31 cellular contexts compared by ENCODE assay signal in the genomic region with DNA sequence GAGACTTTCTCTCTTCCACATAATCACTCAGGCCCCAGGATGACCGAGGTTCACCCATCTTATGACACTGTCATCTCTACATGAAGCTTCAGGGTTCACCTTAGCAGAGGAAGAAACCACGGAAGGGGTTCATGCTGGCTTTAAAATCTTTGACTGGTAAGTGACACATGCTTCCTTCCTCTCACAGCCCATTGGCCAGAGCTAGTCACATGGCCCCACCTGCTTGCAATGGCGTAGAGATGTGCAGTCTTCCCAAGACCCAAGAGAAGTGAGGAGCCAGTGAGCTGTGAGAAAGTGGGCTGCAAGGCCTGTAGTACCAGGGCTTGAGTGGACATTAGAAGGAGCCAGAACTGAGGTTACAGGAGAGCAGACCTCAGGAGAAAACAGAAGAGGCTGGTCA.
"Had no signal": no experiment of that assay in that cellular context is flagged by ENCODE, and none has a peak within 500 bp of the region (broad histone marks: within the 10 kb centered on the region; RNA-seq: fewer than 3 reads in every experiment).

No MANE protein-coding gene starts in this region.

- H3K9me3 Mint-ChIP-seq: natural killer cell, nephron had no signal

- H3K27ac Mint-ChIP-seq: naive thymus-derived CD4-positive, alpha-beta T cell; natural killer cell; nephron; progenitor cell of endocrine pancreas; stimulated activated memory B cell treated with anti-CD40 and anti-IgM and Interleukin-4, amounts not matched to agents 10 μg/mL and 1 μg/mL and 100 μg/mL, for 72 hours; stimulated activated naive CD8-positive, alpha-beta T cell treated with anti-CD3 and anti-CD28 coated beads, Interleukin-15, amount 100 ng/mL, for 72 hours had no signal

- H3K9me3 ChIP-seq: ovary, psoas muscle, spleen, suprapubic skin, testis, tibial artery, upper lobe of right lung, vagina had no signal

- H3K36me3 ChIP-seq: neural progenitor cell, ovary, spleen, suprapubic skin, tibial artery, upper lobe of right lung, vagina had no signal

- H3K27me3 ChIP-seq: neural progenitor cell, ovary, spleen, suprapubic skin, testis, tibial artery, upper lobe of right lung, vagina had no signal

- H3K36me3 Mint-ChIP-seq: natural killer cell; neural progenitor cell; stimulated activated memory B cell treated with anti-CD40 and anti-IgM and Interleukin-4, amounts not matched to agents 10 μg/mL and 1 μg/mL and 100 μg/mL, for 72 hours had no signal

- ATAC-seq: naive thymus-derived CD4-positive, alpha-beta T cell; natural killer cell; psoas muscle; right cardiac atrium; sciatic nerve; stimulated activated memory B cell treated with anti-CD40 and anti-IgM and Interleukin-4, amounts not matched to agents 10 μg/mL and 1 μg/mL and 100 μg/mL, for 72 hours; stimulated activated naive CD8-positive, alpha-beta T cell treated with anti-CD3 and anti-CD28 coated beads, Interleukin-15, amount 100 ng/mL, for 72 hours; stimulated activated naive CD8-positive, alpha-beta T cell treated with anti-CD3 and anti-CD28 coated beads, Interleukin-15, Interleukin-2, amounts not matched to agents 100 U/mL and 50 U/mL, for 24 hours; upper lobe of right lung had no signal

- H3K4me1 Mint-ChIP-seq: naive thymus-derived CD4-positive, alpha-beta T cell; natural killer cell; nephron; stimulated activated memory B cell treated with anti-CD40 and anti-IgM and Interleukin-4, amounts not matched to agents 10 μg/mL and 1 μg/mL and 100 μg/mL, for 72 hours; stimulated activated naive CD8-positive, alpha-beta T cell treated with anti-CD3 and anti-CD28 coated beads, Interleukin-15, amount 100 ng/mL, for 72 hours had no signal

- H3K4me3 ChIP-seq: neural progenitor cell, ovary, psoas muscle, skin epidermis, smooth muscle cell, spleen, suprapubic skin, testis, tibial artery, upper lobe of right lung, vagina had no signal

- H3K27ac ChIP-seq: neural progenitor cell, ovary, parathyroid adenoma, psoas muscle, skin epidermis, spleen, suprapubic skin, testis, tibial artery, upper lobe of right lung, vagina had no signal

- H3K9ac ChIP-seq: neural progenitor cell, parathyroid adenoma had no signal

- H3K4me2 ChIP-seq: neural progenitor cell, smooth muscle cell had no signal

- H2AFZ ChIP-seq: neural progenitor cell, parathyroid adenoma had no signal

- H3K4me3 Mint-ChIP-seq: naive thymus-derived CD4-positive, alpha-beta T cell; natural killer cell; nephron; stimulated activated memory B cell treated with anti-CD40 and anti-IgM and Interleukin-4, amounts not matched to agents 10 μg/mL and 1 μg/mL and 100 μg/mL, for 72 hours; stimulated activated naive CD8-positive, alpha-beta T cell treated with anti-CD3 and anti-CD28 coated beads, Interleukin-15, amount 100 ng/mL, for 72 hours had no signal

- H3K27me3 Mint-ChIP-seq: progenitor cell of endocrine pancreas; stimulated activated memory B cell treated with anti-CD40 and anti-IgM and Interleukin-4, amounts not matched to agents 10 μg/mL and 1 μg/mL and 100 μg/mL, for 72 hours; stimulated activated naive CD8-positive, alpha-beta T cell treated with anti-CD3 and anti-CD28 coated beads, Interleukin-15, amount 100 ng/mL, for 72 hours had no signal

- H3K4me1 ChIP-seq: neural progenitor cell, parathyroid adenoma, psoas muscle, spleen, suprapubic skin, testis, tibial artery, upper lobe of right lung, vagina had no signal

- DNase-seq: naive thymus-derived CD4-positive, alpha-beta T cell; natural killer cell; occipital lobe; ovary; posterior cingulate gyrus; psoas muscle; right cardiac atrium; spleen; stimulated activated CD4-positive, alpha-beta T cell treated with anti-CD3 and anti-CD28 coated beads, Interleukin-12 subunit alpha, Interleukin-12 subunit beta, amount 100 ng/mL, for 4 hours; stimulated activated CD4-positive, alpha-beta T cell treated with anti-CD3 and anti-CD28 coated beads, Interleukin-1b, Interleukin-23, amount 100 ng/mL, for 48 hours; stimulated activated CD4-positive, alpha-beta T cell treated with anti-CD3 and anti-CD28 coated beads, Interleukin-4, amount 100 ng/mL, for 1 hour; stimulated activated CD4-positive, alpha-beta T cell treated with anti-CD3 and anti-CD28 coated beads, Interleukin-4, amount 100 ng/mL, for 4 hours; stimulated activated CD8-positive, alpha-beta memory T cell treated with anti-CD3 and anti-CD28 coated beads, Interleukin-4, amount 100 ng/mL, for 48 hours; stimulated activated naive CD4-positive, alpha-beta T cell; stimulated activated naive CD8-positive, alpha-beta T cell treated with anti-CD3 and anti-CD28 coated beads, Interleukin-15, amount 100 ng/mL, for 72 hours; stimulated activated naive CD8-positive, alpha-beta T cell treated with anti-CD3 and anti-CD28 coated beads, Interleukin-15, Interleukin-2, amounts not matched to agents 100 U/mL and 50 U/mL, for 24 hours; substantia nigra; testis; tibial artery; trophoblast cell; upper lobe of right lung had no signal

- H3K79me2 ChIP-seq: parathyroid adenoma had no signal
